8 cellular contexts compared by ENCODE assay signal in genomic region chr6:130018830-130019795, GRCh38. TPM values are rescaled to one million over a fixed set of nuclear protein-coding genes. Genes with fewer than 3 reads are reported as not detected.
A peak's percentile ranks its signal among the peaks of the same experiment; 100 is the strongest.
DNase-seq lines count a peak whose midpoint lies in the region; ATAC-seq lines count a peak whose summit lies in the region.

No MANE protein-coding gene starts in this region.

- H3K9ac ChIP-seq in ES-I3 (ENCODE audit: low read depth, low read length): peak overlapping the region; percentile 97

- peak; percentile 52 for DNase-seq in MV-4-11 (lab: John Stamatoyannopoulos, UW)
- DNase-seq in activated CD4-positive, alpha-beta memory T cell treated with anti-CD3 and anti-CD28 coated beads, Interleukin-2, amount 10 ng/mL, durations not matched to agents 7 days and 5 days: peak; percentile 43
- peak; percentile 25 for DNase-seq in effector CD8-positive, alpha-beta T cell (lab: John Stamatoyannopoulos, UW)
- peak; percentile 30 for DNase-seq in medulla oblongata (ENCODE audit: extremely low spot score)
- peak; percentile 21 to 60 for DNase-seq in stimulated activated effector memory CD8-positive, alpha-beta T cell treated with anti-CD3 and anti-CD28 coated beads, Interleukin-12 subunit alpha, Interleukin-12 subunit beta, amount 100 ng/mL, for 72 hours (ENCODE audit: low spot score in 2 of 2)
- no peak for DNase-seq in A172 (ENCODE audit: low spot score)

- CTCF ChIA-PET in activated CD4-positive, alpha-beta memory T cell treated with anti-CD3 and anti-CD28 coated beads, Interleukin-2, amount 10 ng/mL, durations not matched to agents 7 days and 5 days (lab: Charles Lee): interaction anchor here (0.7 to 3.3 kb wide), 4 partner anchors 123 to 421 kb away, joined by 3 to 14 read pairs (median 4); no protein-coding TSS in a partner anchor

- POLR2A ChIA-PET in activated CD4-positive, alpha-beta memory T cell treated with anti-CD3 and anti-CD28 coated beads, Interleukin-2, amount 10 ng/mL, durations not matched to agents 7 days and 5 days (lab: Charles Lee): interaction anchor here (1.2 to 4.1 kb wide), 3 partner anchors 8 to 204 kb away, joined by 4 to 15 read pairs (median 5); partner anchors contain the start of gene SAMD3

- no peaks in the 10 kb centered on the region for H3K9me3 Mint-ChIP-seq in activated CD4-positive, alpha-beta memory T cell treated with anti-CD3 and anti-CD28 coated beads, Interleukin-2, amount 10 ng/mL, durations not matched to agents 7 days and 5 days
- H3K9me3 Mint-ChIP-seq in stimulated activated effector memory CD8-positive, alpha-beta T cell treated with anti-CD3 and anti-CD28 coated beads, Interleukin-12 subunit alpha, Interleukin-12 subunit beta, amount 100 ng/mL, for 72 hours: no peaks in the 10 kb centered on the region

- no peaks in the 10 kb centered on the region for H3K9me3 ChIP-seq in ES-I3 (ENCODE audit: control insufficient read depth, insufficient read depth, low read length)

- peaks cover 2% of the 10 kb centered on the region for H3K27me3 Mint-ChIP-seq in activated CD4-positive, alpha-beta memory T cell treated with anti-CD3 and anti-CD28 coated beads, Interleukin-2, amount 10 ng/mL, durations not matched to agents 7 days and 5 days

- ATAC-seq in GM21825 (IDR thresholded peaks at IDR 0.05; ENCODE audit: unreplicated experiment): peak; percentile 21
- peak; percentile 44 for ATAC-seq in stimulated activated effector memory CD8-positive, alpha-beta T cell treated with anti-CD3 and anti-CD28 coated beads, Interleukin-12 subunit alpha, Interleukin-12 subunit beta, amount 100 ng/mL, for 72 hours

- H3K4me3 Mint-ChIP-seq in activated CD4-positive, alpha-beta memory T cell treated with anti-CD3 and anti-CD28 coated beads, Interleukin-2, amount 10 ng/mL, durations not matched to agents 7 days and 5 days: peak overlapping the region; percentile 96
- H3K4me3 Mint-ChIP-seq in stimulated activated effector memory CD8-positive, alpha-beta T cell treated with anti-CD3 and anti-CD28 coated beads, Interleukin-12 subunit alpha, Interleukin-12 subunit beta, amount 100 ng/mL, for 72 hours: peak overlapping the region; percentile 94

- no peaks in the 10 kb centered on the region; the same call in 1 of the 2 replicates for H3K4me1 ChIP-seq in ES-I3 (ENCODE audit: insufficient read depth, low read length)

- peaks cover 19% of the 10 kb centered on the region for H3K4me1 Mint-ChIP-seq in activated CD4-positive, alpha-beta memory T cell treated with anti-CD3 and anti-CD28 coated beads, Interleukin-2, amount 10 ng/mL, durations not matched to agents 7 days and 5 days
- H3K4me1 Mint-ChIP-seq in stimulated activated effector memory CD8-positive, alpha-beta T cell treated with anti-CD3 and anti-CD28 coated beads, Interleukin-12 subunit alpha, Interleukin-12 subunit beta, amount 100 ng/mL, for 72 hours: peaks cover 14% of the 10 kb centered on the region

- no peaks in the 10 kb centered on the region for H3K36me3 ChIP-seq in ES-I3 (ENCODE audit: insufficient read depth, low read length)

- peak overlapping the region; percentile 86 for H3K27ac Mint-ChIP-seq in activated CD4-positive, alpha-beta memory T cell treated with anti-CD3 and anti-CD28 coated beads, Interleukin-2, amount 10 ng/mL, durations not matched to agents 7 days and 5 days
- H3K27ac Mint-ChIP-seq in stimulated activated effector memory CD8-positive, alpha-beta T cell treated with anti-CD3 and anti-CD28 coated beads, Interleukin-12 subunit alpha, Interleukin-12 subunit beta, amount 100 ng/mL, for 72 hours: peak overlapping the region; percentile 95

- peaks cover 11% of the 10 kb centered on the region for H3K36me3 Mint-ChIP-seq in activated CD4-positive, alpha-beta memory T cell treated with anti-CD3 and anti-CD28 coated beads, Interleukin-2, amount 10 ng/mL, durations not matched to agents 7 days and 5 days (ENCODE audit: low read depth)
- peaks cover 17% of the 10 kb centered on the region for H3K36me3 Mint-ChIP-seq in stimulated activated effector memory CD8-positive, alpha-beta T cell treated with anti-CD3 and anti-CD28 coated beads, Interleukin-12 subunit alpha, Interleukin-12 subunit beta, amount 100 ng/mL, for 72 hours

RNA-seq across cellular contexts. Expression of gene L3MBTL3, which starts 0.7 kb away (rescaled TPM):
- 10 to 100 TPM; 15.0 to 16.9 TPM for total RNA-seq in activated CD4-positive, alpha-beta memory T cell treated with anti-CD3 and anti-CD28 coated beads, Interleukin-2, amount 10 ng/mL, durations not matched to agents 7 days and 5 days
- total RNA-seq in A172 (2014; rRNA removed; shearing (Covaris generic)): 5.4 and 7.6 TPM in 2 replicates
